In the genomic region with DNA sequence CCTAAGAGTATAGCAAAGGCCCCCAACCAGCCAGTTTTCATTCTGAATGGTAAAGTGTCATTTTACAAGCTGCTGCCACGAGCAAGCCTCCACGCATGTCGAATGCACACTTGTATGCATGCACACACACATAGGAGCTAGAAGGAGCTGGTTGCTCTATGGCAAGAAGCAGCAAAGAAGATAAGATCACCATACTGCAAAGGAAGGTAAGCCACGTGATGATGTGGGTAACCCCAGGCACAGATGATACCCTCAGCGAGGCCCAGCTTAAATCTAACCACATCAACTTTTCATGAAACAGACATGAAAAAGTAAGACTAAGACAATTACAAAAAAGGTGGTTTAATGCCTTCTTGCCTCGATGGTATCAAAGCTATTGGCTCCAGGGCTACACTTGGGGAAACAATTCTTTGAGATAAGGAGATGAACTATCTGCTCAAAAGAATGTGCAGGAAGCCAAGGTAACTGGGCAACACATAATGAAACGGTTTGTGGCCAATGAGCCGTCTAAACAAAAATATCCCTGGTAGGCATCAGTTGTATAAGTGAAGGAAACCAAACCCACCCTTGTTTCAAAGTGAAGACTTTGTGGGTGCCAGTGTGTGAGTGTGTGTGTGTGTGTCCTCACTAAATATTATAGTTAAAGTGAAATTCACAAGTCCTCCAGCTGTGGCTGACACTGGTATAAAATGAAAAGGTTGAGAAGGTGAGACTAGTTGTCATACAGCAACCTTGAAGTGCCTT, we compare ENCODE assay signal across 11 cellular contexts.
A peak's percentile ranks its signal among the peaks of the same experiment; 100 is the strongest.
DNase-seq lines count a peak whose midpoint lies in the region; ATAC-seq, FAIRE-seq and TF ChIP-seq lines count a peak whose summit lies in the region.
"Had no signal": no experiment of that assay in that cellular context is flagged by ENCODE, and none has a peak within 500 bp of the region (broad histone marks: within the 10 kb centered on the region; RNA-seq: fewer than 3 reads in every experiment).

No MANE protein-coding gene starts in this region.

- no peaks in the 10 kb centered on the region for H3K36me3 Mint-ChIP-seq in activated naive CD4-positive, alpha-beta T cell treated with anti-CD3 and anti-CD28 coated beads for 36 hours (ENCODE audit: low read depth)
- H3K36me3 Mint-ChIP-seq in WTC11, result peaks cover 6% of the 10 kb centered on the region; the same call in 1 of the 2 replicates

- peaks cover 73% of the 10 kb centered on the region for H3K4me1 Mint-ChIP-seq in activated naive CD4-positive, alpha-beta T cell treated with anti-CD3 and anti-CD28 coated beads for 36 hours (ENCODE audit: low read depth)
- peaks cover 17% of the 10 kb centered on the region for H3K4me1 Mint-ChIP-seq in WTC11

- H3K27ac Mint-ChIP-seq in activated naive CD4-positive, alpha-beta T cell treated with anti-CD3 and anti-CD28 coated beads for 36 hours, result peak overlapping the region; percentile 71
- no peak overlapping the region for H3K27ac Mint-ChIP-seq in WTC11

- CTCF ChIA-PET in activated naive CD4-positive, alpha-beta T cell treated with anti-CD3 and anti-CD28 coated beads for 36 hours (lab: Charles Lee), result interaction anchor here (0.9 to 3.1 kb wide), 11 partner anchors 10 to 260 kb away, joined by 3 to 13 read pairs (median 3); no protein-coding TSS in a partner anchor
- CTCF ChIA-PET in WTC11 (lab: Charles Lee), result interaction anchor here (0.9 kb wide), 1 partner anchor 57 kb away, joined by 3 read pairs; no protein-coding TSS in a partner anchor

- no peak for TF ChIP-seq CTCF in WTC11 (IDR thresholded peaks at IDR 0.05)

- DNase-seq in GM12891 (ENCODE audit: insufficient read length, low spot score), result no peak
- DNase-seq in activated CD4-positive, alpha-beta T cell treated with anti-CD3 and anti-CD28 coated beads, Interleukin-2, amount 50 U/mL, for 48 hours, result peak; percentile 45 to 59
- DNase-seq in activated naive CD4-positive, alpha-beta T cell treated with anti-CD3 and anti-CD28 coated beads for 36 hours, result peak; percentile 74
- DNase-seq in stimulated activated CD4-positive, alpha-beta T cell treated with anti-CD3 and anti-CD28 coated beads, Interleukin-2, amount 100 ng/mL, for 4 hours (ENCODE audit: low read depth), result peak; percentile 26
- DNase-seq in WTC11 (ENCODE audit: low spot score), result no peak
- no peak for DNase-seq in NCI-H187 (lab: John Stamatoyannopoulos, UW)
- no peak for DNase-seq in HuH-7.5 (ENCODE audit: low spot score)
- no peak for DNase-seq in H4 (ENCODE audit: low spot score)
- DNase-seq: NCI-H146 had no signal

- no peaks in the 10 kb centered on the region for H3K27me3 Mint-ChIP-seq in activated naive CD4-positive, alpha-beta T cell treated with anti-CD3 and anti-CD28 coated beads for 36 hours (ENCODE audit: low read depth)
- H3K27me3 Mint-ChIP-seq in WTC11 (ENCODE audit: low read depth), result no peaks in the 10 kb centered on the region; the same call in 1 of the 2 replicates

- peak; percentile 28 for FAIRE-seq in GM12891 (lab: Jason Lieb, UNC)
- FAIRE-seq: HepG2 had no signal

- TF ChIP-seq POLR2A in GM12891 (IDR thresholded peaks at IDR 0.05; ENCODE audit: low read depth, low read length), result no peak

- POLR2A ChIA-PET in WTC11 (lab: Charles Lee), result interaction anchor here (0.5 kb wide), 1 partner anchor 1009 kb away, joined by 3 read pairs; no protein-coding TSS in a partner anchor

- peak overlapping the region; percentile 5 for H3K4me3 Mint-ChIP-seq in activated naive CD4-positive, alpha-beta T cell treated with anti-CD3 and anti-CD28 coated beads for 36 hours
- H3K4me3 Mint-ChIP-seq in WTC11, result no peak overlapping the region

- no peak for ATAC-seq in WTC11
- ATAC-seq: sciatic nerve had no signal

- no peaks in the 10 kb centered on the region for H3K9me3 Mint-ChIP-seq in activated naive CD4-positive, alpha-beta T cell treated with anti-CD3 and anti-CD28 coated beads for 36 hours
- H3K9me3 Mint-ChIP-seq in WTC11, result peaks cover 15% of the 10 kb centered on the region

- intact Hi-C loops in activated naive CD4-positive, alpha-beta T cell treated with anti-CD3 and anti-CD28 coated beads for 36 hours (cut with micrococcal nuclease), result loop anchor here (1.0 to 5.0 kb wide), 9 partner anchors 11 to 260 kb away; no protein-coding TSS in a partner anchor

TF ChIP-seq in GM12891, 5 proteins besides CTCF, POLR2A, EP300 and RAD21:
- TF ChIP-seq TAF1 (IDR thresholded peaks at IDR 0.05; ENCODE audit: low read depth, low read length), result no peak
- no peak for TF ChIP-seq POU2F2 (IDR thresholded peaks at IDR 0.05; ENCODE audit: low read depth, low read length)
- no peak for TF ChIP-seq PAX5 (IDR thresholded peaks at IDR 0.05; ENCODE audit: insufficient read depth, low read length, severe bottlenecking)
- TF ChIP-seq SPI1 (IDR thresholded peaks at IDR 0.05; ENCODE audit: low read depth, low read length), result no peak
- TF ChIP-seq POLR2AphosphoS5 (IDR thresholded peaks at IDR 0.05; ENCODE audit: low read depth, low read length), result no peak

TF ChIP-seq in WTC11, 78 proteins besides CTCF, POLR2A, EP300 and RAD21:
- no peak for TF ChIP-seq ZNF416 (CRISPR knock-in tag; IDR thresholded peaks at IDR 0.05)
- no peak for TF ChIP-seq TEAD4 (CRISPR knock-in tag; IDR thresholded peaks at IDR 0.05)
- TF ChIP-seq OVOL2 (CRISPR knock-in tag; IDR thresholded peaks at IDR 0.05; ENCODE audit: borderline replicate concordance), result no peak
- TF ChIP-seq, protein P1, sequence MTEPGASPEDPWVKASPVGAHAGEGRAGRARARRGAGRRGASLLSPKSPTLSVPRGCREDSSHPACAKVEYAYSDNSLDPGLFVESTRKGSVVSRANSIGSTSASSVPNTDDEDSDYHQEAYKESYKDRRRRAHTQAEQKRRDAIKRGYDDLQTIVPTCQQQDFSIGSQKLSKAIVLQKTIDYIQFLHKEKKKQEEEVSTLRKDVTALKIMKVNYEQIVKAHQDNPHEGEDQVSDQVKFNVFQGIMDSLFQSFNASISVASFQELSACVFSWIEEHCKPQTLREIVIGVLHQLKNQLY (CRISPR knock-in tag; IDR thresholded peaks at IDR 0.05), result no peak
- TF ChIP-seq TCF7 (CRISPR knock-in tag; IDR thresholded peaks at IDR 0.05; ENCODE audit: low read depth), result no peak
- no peak for TF ChIP-seq GTF2I (CRISPR knock-in tag; conservative IDR thresholded peaks at IDR 0.05)
- TF ChIP-seq, protein P2, sequence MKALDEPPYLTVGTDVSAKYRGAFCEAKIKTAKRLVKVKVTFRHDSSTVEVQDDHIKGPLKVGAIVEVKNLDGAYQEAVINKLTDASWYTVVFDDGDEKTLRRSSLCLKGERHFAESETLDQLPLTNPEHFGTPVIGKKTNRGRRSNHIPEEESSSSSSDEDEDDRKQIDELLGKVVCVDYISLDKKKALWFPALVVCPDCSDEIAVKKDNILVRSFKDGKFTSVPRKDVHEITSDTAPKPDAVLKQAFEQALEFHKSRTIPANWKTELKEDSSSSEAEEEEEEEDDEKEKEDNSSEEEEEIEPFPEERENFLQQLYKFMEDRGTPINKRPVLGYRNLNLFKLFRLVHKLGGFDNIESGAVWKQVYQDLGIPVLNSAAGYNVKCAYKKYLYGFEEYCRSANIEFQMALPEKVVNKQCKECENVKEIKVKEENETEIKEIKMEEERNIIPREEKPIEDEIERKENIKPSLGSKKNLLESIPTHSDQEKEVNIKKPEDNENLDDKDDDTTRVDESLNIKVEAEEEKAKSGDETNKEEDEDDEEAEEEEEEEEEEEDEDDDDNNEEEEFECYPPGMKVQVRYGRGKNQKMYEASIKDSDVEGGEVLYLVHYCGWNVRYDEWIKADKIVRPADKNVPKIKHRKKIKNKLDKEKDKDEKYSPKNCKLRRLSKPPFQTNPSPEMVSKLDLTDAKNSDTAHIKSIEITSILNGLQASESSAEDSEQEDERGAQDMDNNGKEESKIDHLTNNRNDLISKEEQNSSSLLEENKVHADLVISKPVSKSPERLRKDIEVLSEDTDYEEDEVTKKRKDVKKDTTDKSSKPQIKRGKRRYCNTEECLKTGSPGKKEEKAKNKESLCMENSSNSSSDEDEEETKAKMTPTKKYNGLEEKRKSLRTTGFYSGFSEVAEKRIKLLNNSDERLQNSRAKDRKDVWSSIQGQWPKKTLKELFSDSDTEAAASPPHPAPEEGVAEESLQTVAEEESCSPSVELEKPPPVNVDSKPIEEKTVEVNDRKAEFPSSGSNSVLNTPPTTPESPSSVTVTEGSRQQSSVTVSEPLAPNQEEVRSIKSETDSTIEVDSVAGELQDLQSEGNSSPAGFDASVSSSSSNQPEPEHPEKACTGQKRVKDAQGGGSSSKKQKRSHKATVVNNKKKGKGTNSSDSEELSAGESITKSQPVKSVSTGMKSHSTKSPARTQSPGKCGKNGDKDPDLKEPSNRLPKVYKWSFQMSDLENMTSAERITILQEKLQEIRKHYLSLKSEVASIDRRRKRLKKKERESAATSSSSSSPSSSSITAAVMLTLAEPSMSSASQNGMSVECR (CRISPR knock-in tag; IDR thresholded peaks at IDR 0.05; ENCODE audit: borderline replicate concordance), result no peak
- no peak for TF ChIP-seq RELA (CRISPR knock-in tag; IDR thresholded peaks at IDR 0.05; ENCODE audit: borderline replicate concordance)
- TF ChIP-seq NR1H2 (CRISPR knock-in tag; IDR thresholded peaks at IDR 0.05), result no peak
- TF ChIP-seq, protein P3, sequence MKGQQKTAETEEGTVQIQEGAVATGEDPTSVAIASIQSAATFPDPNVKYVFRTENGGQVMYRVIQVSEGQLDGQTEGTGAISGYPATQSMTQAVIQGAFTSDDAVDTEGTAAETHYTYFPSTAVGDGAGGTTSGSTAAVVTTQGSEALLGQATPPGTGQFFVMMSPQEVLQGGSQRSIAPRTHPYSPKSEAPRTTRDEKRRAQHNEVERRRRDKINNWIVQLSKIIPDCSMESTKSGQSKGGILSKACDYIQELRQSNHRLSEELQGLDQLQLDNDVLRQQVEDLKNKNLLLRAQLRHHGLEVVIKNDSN (CRISPR knock-in tag; IDR thresholded peaks at IDR 0.05), result no peak

Comparison
In these comparisons a context has a peak if more than half of its experiments do, and no peak if none do; other contexts are left out.
1. DNase-seq: peak in activated CD4-positive, alpha-beta T cell treated with anti-CD3 and anti-CD28 coated beads, Interleukin-2, amount 50 U/mL, for 48 hours (2 of 2), activated naive CD4-positive, alpha-beta T cell treated with anti-CD3 and anti-CD28 coated beads for 36 hours (single experiment) and stimulated activated CD4-positive, alpha-beta T cell treated with anti-CD3 and anti-CD28 coated beads, Interleukin-2, amount 100 ng/mL, for 4 hours (single experiment); none in GM12891 (single experiment), WTC11 (single experiment), NCI-H187 (0 of 2), HuH-7.5 (single experiment) and H4 (single experiment).